In the genomic region with DNA sequence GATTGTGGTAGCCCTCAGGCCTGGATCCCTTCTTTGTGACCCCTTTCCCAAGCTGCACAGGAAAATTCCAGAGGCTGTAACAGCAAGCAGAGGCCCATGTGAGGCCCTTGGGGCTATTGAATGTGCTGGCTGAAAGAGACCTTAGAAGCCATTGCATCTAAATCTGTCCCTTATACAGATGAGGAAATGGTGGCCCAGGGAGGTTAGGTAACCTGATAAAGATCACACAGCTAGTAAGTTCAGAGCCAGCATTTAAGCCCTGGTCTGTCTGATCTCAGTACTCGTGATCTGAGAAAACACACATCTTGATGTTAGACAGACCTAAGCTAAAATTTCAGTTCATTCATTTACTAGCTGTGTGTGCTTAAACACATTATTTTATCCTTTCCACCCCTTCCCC, we compare ENCODE assay signal across 19 cellular contexts.
"Had no signal": no experiment of that assay in that cellular context is flagged by ENCODE, and none has a peak within 500 bp of the region (broad histone marks: within the 10 kb centered on the region; RNA-seq: fewer than 3 reads in every experiment).

No MANE protein-coding gene starts in this region.

- H3K27me3 ChIP-seq: breast epithelium had no signal

- ATAC-seq: activated CD8-positive, alpha-beta T cell treated with anti-CD3 and anti-CD28 coated beads for 36 hours; PC-3 had no signal

- H3K36me3 Mint-ChIP-seq: T-cell had no signal

- H3K4me3 ChIP-seq: breast epithelium had no signal

- H3K4me1 ChIP-seq: breast epithelium had no signal

- H3K4me1 Mint-ChIP-seq: activated naive CD4-positive, alpha-beta T cell treated with anti-CD3 and anti-CD28 coated beads, Interleukin-2, amount 50 U/mL, for 24 hours; T-cell had no signal

- H3K27ac Mint-ChIP-seq: activated CD8-positive, alpha-beta T cell treated with anti-CD3 and anti-CD28 coated beads for 36 hours; activated naive CD4-positive, alpha-beta T cell treated with anti-CD3 and anti-CD28 coated beads, Interleukin-2, amount 50 U/mL, for 24 hours; T-cell had no signal

- H3K36me3 ChIP-seq: breast epithelium had no signal

- H3K4me3 Mint-ChIP-seq: activated CD8-positive, alpha-beta T cell treated with anti-CD3 and anti-CD28 coated beads for 36 hours; activated naive CD4-positive, alpha-beta T cell treated with anti-CD3 and anti-CD28 coated beads, Interleukin-2, amount 50 U/mL, for 24 hours; T-cell had no signal

- DNase-seq: activated CD4-positive, alpha-beta T cell treated with anti-CD3 and anti-CD28 coated beads, Interleukin-2, amount 50 U/mL, for 1 hour; activated CD4-positive, CD25-positive, alpha-beta regulatory T cell; activated CD8-positive, alpha-beta memory T cell treated with anti-CD3 and anti-CD28 coated beads, Interleukin-2, amount 50 U/mL, for 48 hours; activated CD8-positive, alpha-beta T cell treated with anti-CD3 and anti-CD28 coated beads for 36 hours; activated T-cell treated with anti-CD3 and anti-CD28 coated beads, Interleukin-2, amount 50 U/mL, for 1 hour; aorta; IMR-90; KBM-7; NCI-H1092 treated with DMSO at 0.1 percent for 48 hours; NCI-H1436; NCI-H1694 treated with DMSO at 0.1 percent for 48 hours; NCI-H2029 treated with DMSO at 0.1 percent for 48 hours; NCI-H510A treated with DMSO at 0.1 percent for 48 hours; PC-3; SHP77 treated with DMSO at 0.1 percent for 48 hours had no signal

- H3K9me3 Mint-ChIP-seq: activated CD8-positive, alpha-beta T cell treated with anti-CD3 and anti-CD28 coated beads for 36 hours; activated naive CD4-positive, alpha-beta T cell treated with anti-CD3 and anti-CD28 coated beads, Interleukin-2, amount 50 U/mL, for 24 hours; T-cell had no signal

- H3K9me3 ChIP-seq: breast epithelium had no signal

- H3K27ac ChIP-seq: breast epithelium, VCaP had no signal
